8 cellular contexts compared by ENCODE assay signal in the genomic region with DNA sequence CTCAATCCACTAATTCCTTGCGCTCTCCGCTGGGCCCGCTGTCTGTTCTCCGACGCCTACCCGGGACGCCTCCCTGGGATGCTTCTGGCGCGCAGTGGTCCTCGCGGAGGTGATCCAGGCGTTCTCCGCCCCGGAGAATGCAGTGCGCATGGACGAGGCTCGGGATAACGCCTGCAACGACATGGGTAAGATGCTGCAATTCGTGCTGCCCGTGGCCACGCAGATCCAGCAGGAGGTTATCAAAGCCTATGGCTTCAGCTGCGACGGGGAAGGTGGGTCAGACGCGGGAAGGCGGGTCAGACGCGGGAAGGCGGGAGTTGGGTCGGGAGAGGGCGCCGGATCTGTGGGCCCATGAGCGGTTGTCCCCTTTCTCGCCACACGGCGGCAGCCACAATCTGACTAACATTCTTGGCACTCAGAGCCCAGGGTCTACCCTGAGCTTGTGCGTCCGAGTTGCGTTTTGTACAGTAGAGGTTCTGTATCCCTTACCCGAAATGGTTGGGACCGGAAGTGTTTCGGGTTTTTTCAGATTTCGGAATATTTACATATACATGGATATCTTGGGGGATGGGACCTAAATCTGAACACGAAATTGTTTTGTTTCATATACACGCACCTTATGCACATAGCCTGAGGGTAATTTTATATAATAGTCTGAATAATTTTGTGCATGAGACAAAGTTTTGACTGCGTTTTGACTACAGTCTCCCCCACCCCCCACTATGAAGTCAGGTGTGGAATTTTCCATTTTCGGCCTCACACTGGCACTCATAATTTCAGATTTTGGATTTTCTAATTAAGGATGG. TPM values are rescaled to one million over a fixed set of nuclear protein-coding genes. Genes with fewer than 3 reads are reported as not detected.
DNase-seq lines count a peak whose midpoint lies in the region; FAIRE-seq and TF ChIP-seq lines count a peak whose summit lies in the region.

No MANE protein-coding gene starts in this region.

- peak overlapping the region; percentile 83 for H3K4me3 ChIP-seq in HUES48 (ENCODE audit: low read depth, low read length)
- H3K4me3 ChIP-seq in mesodermal cell (ENCODE audit: extremely low read depth, insufficient read depth, low read length, poor library complexity, severe bottlenecking) = peak overlapping the region; percentile 50

- WGBS in mesodermal cell (ENCODE audit: insufficient coverage in 2 of 2), 2 experiments = 0% methylated on average over 28 to 34 of the region's 48 CpGs

- peak overlapping the region; percentile 95 for H3K9ac ChIP-seq in HUES48 (ENCODE audit: low read depth, low read length)

- H3K27ac ChIP-seq in HUES48 (ENCODE audit: low read depth, low read length) (peak overlapping the region; percentile 99), mesodermal cell (ENCODE audit: low read depth, low read length, severe bottlenecking) (peak overlapping the region; percentile 100)

- DNase-seq in CMK (ENCODE audit: low read depth) = peak; percentile 78
- peak; percentile 83 for DNase-seq in GM20000 (ENCODE audit: low spot score)
- DNase-seq in NOMO-1 treated with dmso at 0.1 percent for 144 hours (lab: John Stamatoyannopoulos, UW; ENCODE audit: unreplicated experiment) = peak; percentile 80
- DNase-seq in activated CD8-positive, alpha-beta memory T cell treated with anti-CD3 and anti-CD28 coated beads, Interleukin-2, amount 50 U/mL, for 4 hours = peak; percentile 85
- peak; percentile 71 for DNase-seq in stimulated activated CD8-positive, alpha-beta memory T cell treated with anti-CD3 and anti-CD28 coated beads, Interleukin-15, amount 100 ng/mL, for 1 hour (ENCODE audit: low read depth)

- TF ChIP-seq CTCF in GM20000 (IDR thresholded peaks at IDR 0.05; ENCODE audit: extremely low read depth, missing control alignments) = peak; percentile 96

- H3K4me1 ChIP-seq in HUES48 (ENCODE audit: control insufficient read depth, insufficient read depth, low read length) = peaks cover 25% of the 10 kb centered on the region
- peaks cover 40% of the 10 kb centered on the region for H3K4me1 ChIP-seq in mesodermal cell (ENCODE audit: control insufficient read depth, insufficient read depth, low read length, poor library complexity, severe bottlenecking)

- FAIRE-seq in endometrium (lab: Jason Lieb, UNC) = peak; percentile 61

- H3K36me3 ChIP-seq in HUES48 (ENCODE audit: control insufficient read depth, insufficient read depth, low read length) (peaks cover 18% of the 10 kb centered on the region), mesodermal cell (ENCODE audit: control insufficient read depth, insufficient read depth, low read length) (peaks cover 25% of the 10 kb centered on the region)

- no peaks in the 10 kb centered on the region for H3K27me3 ChIP-seq in HUES48 (ENCODE audit: control insufficient read depth, insufficient read depth, low read length)

- no peaks in the 10 kb centered on the region for H3K9me3 ChIP-seq in HUES48 (ENCODE audit: control insufficient read depth, insufficient read depth, low read length)
- H3K9me3 ChIP-seq in mesodermal cell (ENCODE audit: control insufficient read depth, low read length) = no peaks in the 10 kb centered on the region

RNA-seq across cellular contexts. Expression of a gene that starts 0.8 kb away (rescaled TPM):
- 256 TPM for polyA plus RNA-seq in mesodermal cell (2013, experiment 1 of 2)
- polyA plus RNA-seq in mesodermal cell (2013, experiment 2 of 2) = 197 TPM

RNA-seq across cellular contexts. Expression of a gene that starts 1.0 kb away (rescaled TPM):
- not detected for polyA plus RNA-seq in mesodermal cell (2013, experiment 1 of 2)
- not detected for polyA plus RNA-seq in mesodermal cell (2013, experiment 2 of 2)

RNA-seq across cellular contexts. Expression of a gene that starts 6.6 kb away (rescaled TPM):
- polyA plus RNA-seq in mesodermal cell (2013, experiment 1 of 2) = 10.3 TPM
- 6.5 TPM for polyA plus RNA-seq in mesodermal cell (2013, experiment 2 of 2)

RNA-seq across cellular contexts. Expression of a gene that starts 16.8 kb away (rescaled TPM):
- polyA plus RNA-seq in mesodermal cell (2013, experiment 1 of 2) = 122 TPM
- 108 TPM for polyA plus RNA-seq in mesodermal cell (2013, experiment 2 of 2)

RNA-seq across cellular contexts. Expression of a gene that starts 25.9 kb away (rescaled TPM):
- 267 TPM for polyA plus RNA-seq in mesodermal cell (2013, experiment 1 of 2)
- 253 TPM for polyA plus RNA-seq in mesodermal cell (2013, experiment 2 of 2)

Comparison
In these comparisons a context has a peak if more than half of its experiments do, and no peak if none do; other contexts are left out.
1. Peak in every context shown above with its lines: DNase-seq, H3K4me3 ChIP-seq and H3K27ac ChIP-seq.